12 cellular contexts compared by ENCODE assay signal in genomic region chr11:27040302-27041115, GRCh38. TPM values are rescaled to one million over a fixed set of nuclear protein-coding genes. Genes with fewer than 3 reads are reported as not detected.
A peak's percentile ranks its signal among the peaks of the same experiment; 100 is the strongest.
DNase-seq lines count a peak whose midpoint lies in the region; ATAC-seq and TF ChIP-seq lines count a peak whose summit lies in the region.
"Had no signal": no experiment of that assay in that cellular context is flagged by ENCODE, and none has a peak within 500 bp of the region (broad histone marks: within the 10 kb centered on the region; RNA-seq: fewer than 3 reads in every experiment).

Gene BBOX1, plus strand, starts transcription at chr11:27040815. Its CDS starts 14,616 bp downstream, at chr11:27055431.

- TF ChIP-seq CTCF in lower lobe of right lung (IDR thresholded peaks at IDR 0.05) = no peak
- no peak for TF ChIP-seq CTCF in upper lobe of right lung (IDR thresholded peaks at IDR 0.05)

- no peak within 1 kb of the TSS for H3K27ac ChIP-seq in lower lobe of right lung
- H3K27ac ChIP-seq in upper lobe of right lung = no peak within 1 kb of the TSS
- H3K27ac ChIP-seq: SK-N-MC had no signal

- no peaks in the 10 kb centered on the region for H3K9me3 ChIP-seq in lower lobe of right lung
- no peaks in the 10 kb centered on the region for H3K9me3 ChIP-seq in upper lobe of right lung

- H3K36me3 ChIP-seq in lower lobe of right lung (no peaks in the 10 kb centered on the region), upper lobe of right lung (no peaks in the 10 kb centered on the region)

- H3K4me3 ChIP-seq in lower lobe of right lung (no peak within 1 kb of the TSS), upper lobe of right lung (no peak within 1 kb of the TSS)
- H3K4me3 ChIP-seq: SK-N-MC had no signal

- ATAC-seq in lower lobe of right lung (peak; percentile 43 to 75), upper lobe of right lung (peak; percentile 36), HG03280 (IDR thresholded peaks at IDR 0.05; ENCODE audit: unreplicated experiment) (no peak)
- ATAC-seq: activated CD8-positive, alpha-beta memory T cell treated with anti-CD3 and anti-CD28 coated beads, Interleukin-2, amount 10 ng/mL, durations not matched to agents 7 days and 5 days; naive thymus-derived CD4-positive, alpha-beta T cell had no signal

- intact Hi-C loops in lower lobe of right lung (cut with DNase I) = no loop called here
- intact Hi-C loops in upper lobe of right lung (cut with DNase I) = no loop called here

- DNase-seq in NCI-H345 (lab: John Stamatoyannopoulos, UW) = peak; percentile 22
- no peak for DNase-seq in NCI-H345 treated with DMSO at 0.1 percent for 48 hours (lab: John Stamatoyannopoulos, UW; ENCODE audit: unreplicated experiment)
- DNase-seq in astrocyte of the hippocampus (ENCODE audit: low read depth, low spot score) = peak; percentile 54
- no peak for DNase-seq in lower lobe of right lung
- DNase-seq in upper lobe of right lung = no peak
- DNase-seq in T-helper 1 cell = no peak
- no peak for DNase-seq in activated naive CD4-positive, alpha-beta T cell treated with Interleukin-2 at 50 U/mL for 16 hours
- DNase-seq: activated CD8-positive, alpha-beta memory T cell treated with anti-CD3 and anti-CD28 coated beads, Interleukin-2, amount 10 ng/mL, durations not matched to agents 7 days and 5 days; cerebellar nuclear complex; naive thymus-derived CD4-positive, alpha-beta T cell had no signal

- H3K27me3 ChIP-seq in lower lobe of right lung (ENCODE audit: low read depth) (no peaks in the 10 kb centered on the region), upper lobe of right lung (no peaks in the 10 kb centered on the region)

- H3K4me1 ChIP-seq in lower lobe of right lung = no peaks in the 10 kb centered on the region
- no peaks in the 10 kb centered on the region for H3K4me1 ChIP-seq in upper lobe of right lung

RNA-seq across cellular contexts. Expression of gene BBOX1, which starts in this region (rescaled TPM):
- total RNA-seq in lower lobe of right lung = 0.38 TPM
- not detected for total RNA-seq in upper lobe of right lung
- total RNA-seq: activated CD8-positive, alpha-beta memory T cell treated with anti-CD3 and anti-CD28 coated beads, Interleukin-2, amount 10 ng/mL, durations not matched to agents 7 days and 5 days; naive thymus-derived CD4-positive, alpha-beta T cell had no signal

Comparison
In these comparisons a context has a peak if more than half of its experiments do, and no peak if none do; other contexts are left out.
1. DNase-seq: peak in NCI-H345 (single experiment) and astrocyte of the hippocampus (single experiment); none in NCI-H345 treated with DMSO at 0.1 percent for 48 hours (single experiment), lower lobe of right lung (single experiment), upper lobe of right lung (single experiment), T-helper 1 cell (0 of 5) and activated naive CD4-positive, alpha-beta T cell treated with Interleukin-2 at 50 U/mL for 16 hours (single experiment).
2. Peak in ATAC-seq in lower lobe of right lung; RNA of the gene not detected or under 1 TPM.
3. Peak in ATAC-seq in upper lobe of right lung; RNA of the gene not detected or under 1 TPM.